Comparison of ENCODE assay signal across 17 cellular contexts in genomic region chr4:48130100-48130499, GRCh38. TPM values are rescaled to one million over a fixed set of nuclear protein-coding genes. Genes with fewer than 3 reads are reported as not detected.
DNase-seq lines count a peak whose midpoint lies in the region; ATAC-seq and TF ChIP-seq lines count a peak whose summit lies in the region.
"Had no signal": no experiment of that assay in that cellular context is flagged by ENCODE, and none has a peak within 500 bp of the region (broad histone marks: within the 10 kb centered on the region; RNA-seq: fewer than 3 reads in every experiment).

No MANE protein-coding gene starts in this region.

- H3K79me2 ChIP-seq in SK-N-SH (ENCODE audit: insufficient read depth) = no peaks in the 10 kb centered on the region
- H3K79me2 ChIP-seq in mesendoderm (ENCODE audit: control insufficient read depth, insufficient read depth, low read length) = no peaks in the 10 kb centered on the region

- H2BK5ac ChIP-seq in mesendoderm (ENCODE audit: low read length) = no peak overlapping the region

- TF ChIP-seq CTCF in VCaP (conservative IDR thresholded peaks at IDR 0.05) = no peak
- TF ChIP-seq CTCF in SK-N-SH (IDR thresholded peaks at IDR 0.05) = no peak

- no peak overlapping the region for H2AK5ac ChIP-seq in mesendoderm (ENCODE audit: low read length)

- H3K56ac ChIP-seq in mesendoderm (ENCODE audit: low read length) = no peak overlapping the region

- H2BK120ac ChIP-seq in mesendoderm (ENCODE audit: low read depth, low read length) = no peak overlapping the region

- no peaks in the 10 kb centered on the region for H3K79me1 ChIP-seq in mesendoderm (ENCODE audit: low read length)

- H3K9ac ChIP-seq in SK-N-SH (no peak overlapping the region), mesendoderm (ENCODE audit: low read length) (no peak overlapping the region)

- H3K27ac ChIP-seq in VCaP (peak overlapping the region; percentile 91), SK-N-SH (ENCODE audit: low read depth in 2 of 2, low read length in 1 of 2) (no peak overlapping the region), mesendoderm (ENCODE audit: low read depth, low read length) (no peak overlapping the region)

- H4K5ac ChIP-seq in mesendoderm (ENCODE audit: low read length) = no peak overlapping the region

- peaks cover 26% of the 10 kb centered on the region for H3F3A ChIP-seq in SK-N-SH (replicated peaks; ENCODE audit: insufficient read depth)

- H3K4me3 ChIP-seq in SK-N-SH (ENCODE audit: low read depth in 2 of 2, low read length in 1 of 2) = no peak overlapping the region
- no peak overlapping the region for H3K4me3 ChIP-seq in mesendoderm (ENCODE audit: low read length)
- H3K4me3 ChIP-seq: GM23338 had no signal

- H3K9me3 ChIP-seq in SK-N-SH = no peaks in the 10 kb centered on the region

- peaks cover 88% of the 10 kb centered on the region for H3K4me1 Mint-ChIP-seq in activated T-cell treated with anti-CD3 and anti-CD28 coated beads, Interleukin-2, amount 50 U/mL, for 4 hours (ENCODE audit: low read depth)

- DNase-seq in activated T-cell treated with anti-CD3 and anti-CD28 coated beads, Interleukin-2, amount 50 U/mL, for 4 hours = no peak
- DNase-seq in activated T-cell treated with anti-CD3 and anti-CD28 coated beads, Interleukin-2, amount 50 U/mL, for 1 hour = no peak
- DNase-seq in Right ventricle myocardium superior = no peak
- peak; percentile 23 for DNase-seq in renal cortical epithelial cell (ENCODE audit: low read depth)
- no peak for DNase-seq in SK-N-SH
- DNase-seq in mesendoderm = no peak
- DNase-seq in iPS-NIHi7 (ENCODE audit: extremely low spot score) = no peak
- DNase-seq: cerebellar nuclear complex, GDM1, KG1, NCI-H1105, NCI-H2171, NCI-H774 had no signal

- TF ChIP-seq EP300 in SK-N-SH (IDR thresholded peaks at IDR 0.05; ENCODE audit: borderline replicate concordance in 1 of 2, low read depth in 1 of 2, low read length in 1 of 2) = no peak

- no peaks in the 10 kb centered on the region for H3K27me3 ChIP-seq in SK-N-SH (ENCODE audit: insufficient read depth)
- no peaks in the 10 kb centered on the region for H3K27me3 ChIP-seq in mesendoderm (ENCODE audit: insufficient read depth, low read length, poor library complexity)

- H3K4me3 Mint-ChIP-seq in activated T-cell treated with anti-CD3 and anti-CD28 coated beads, Interleukin-2, amount 50 U/mL, for 4 hours = peak overlapping the region; percentile 75
- H3K4me3 Mint-ChIP-seq: GM23338 had no signal

- intact Hi-C loops in Right ventricle myocardium superior (cut with DNase I) = no loop called here

- no peak for TF ChIP-seq RAD21 in SK-N-SH (IDR thresholded peaks at IDR 0.05; ENCODE audit: low read length)

- no peaks in the 10 kb centered on the region for H3K9me2 ChIP-seq in SK-N-SH

- WGBS in SK-N-SH (ENCODE audit: low lambda C conversion rate) = 97% methylated on average over 7 of the region's 7 CpGs
- WGBS in mesendoderm (ENCODE audit: extremely low coverage, insufficient coverage, low lambda C conversion rate) = no CpG with 5 or more reads among the region's 7 CpGs

- POLR2A ChIA-PET in SK-N-SH (lab: Yijun Ruan, JAX) = no interaction called here

- CTCF ChIA-PET in SK-N-SH (lab: Yijun Ruan, JAX) = interaction anchor here (1.2 kb wide), 1 partner anchor 416 kb away, joined by 5 read pairs; no protein-coding TSS in a partner anchor

- no peak overlapping the region for H3K4ac ChIP-seq in mesendoderm (ENCODE audit: low read depth, low read length)

- no peaks in the 10 kb centered on the region for H3K9me3 Mint-ChIP-seq in activated T-cell treated with anti-CD3 and anti-CD28 coated beads, Interleukin-2, amount 50 U/mL, for 4 hours

- H3K27me3 Mint-ChIP-seq in activated T-cell treated with anti-CD3 and anti-CD28 coated beads, Interleukin-2, amount 50 U/mL, for 4 hours (ENCODE audit: low read depth) = no peaks in the 10 kb centered on the region

- H2BK15ac ChIP-seq in mesendoderm (replicated peaks; ENCODE audit: low read depth) = no peak overlapping the region

- ATAC-seq in activated T-cell treated with anti-CD3 and anti-CD28 coated beads, Interleukin-2, amount 50 U/mL, for 4 hours = no peak
- peak; percentile 48 for ATAC-seq in Right ventricle myocardium superior (ENCODE audit: poor library complexity)
- ATAC-seq: GM23338 had no signal

- no peak overlapping the region for H2AFZ ChIP-seq in SK-N-SH (ENCODE audit: low read depth)
- H2AFZ ChIP-seq: GM23338 had no signal

- H3K36me3 ChIP-seq in SK-N-SH (replicated peaks in 1 of 2; ENCODE audit: control insufficient read depth in 1 of 2, insufficient read depth in 2 of 2, low read length in 1 of 2) = no peaks in the 10 kb centered on the region
- no peaks in the 10 kb centered on the region for H3K36me3 ChIP-seq in mesendoderm (ENCODE audit: control insufficient read depth, insufficient read depth, low read length)

- peaks cover 0 to 30% of the 10 kb centered on the region in 2 experiments; a peak in 2 of 4 replicates for H3K4me1 ChIP-seq in SK-N-SH (ENCODE audit: control insufficient read depth in 1 of 2, insufficient read depth in 2 of 2, low read depth in 1 of 2, low read length in 1 of 2)
- peaks cover 9% of the 10 kb centered on the region for H3K4me1 ChIP-seq in mesendoderm (ENCODE audit: control insufficient read depth, low read depth, low read length)

- H3K18ac ChIP-seq in mesendoderm (ENCODE audit: low read length) = no peak overlapping the region

- H3K4me2 ChIP-seq in SK-N-SH (no peak overlapping the region), mesendoderm (ENCODE audit: low read length) (no peak overlapping the region)
- H3K4me2 ChIP-seq: GM23338 had no signal

- H3K36me3 Mint-ChIP-seq in activated T-cell treated with anti-CD3 and anti-CD28 coated beads, Interleukin-2, amount 50 U/mL, for 4 hours (ENCODE audit: insufficient read depth) = no peaks in the 10 kb centered on the region

- no peak overlapping the region for H4K8ac ChIP-seq in mesendoderm (ENCODE audit: low read depth, low read length)

- no peak overlapping the region for H3K23ac ChIP-seq in mesendoderm (ENCODE audit: low read length)

- H4K20me1 ChIP-seq in SK-N-SH (ENCODE audit: insufficient read depth) = no peaks in the 10 kb centered on the region

TF ChIP-seq in SK-N-SH, 30 proteins besides CTCF, POLR2A, EP300 and RAD21:
- TF ChIP-seq USF1 (IDR thresholded peaks at IDR 0.05; ENCODE audit: borderline replicate concordance, low read depth) = no peak
- TF ChIP-seq CHD2 (IDR thresholded peaks at IDR 0.05; ENCODE audit: low read length, partially characterized antibody) = no peak
- TF ChIP-seq MEF2A (IDR thresholded peaks at IDR 0.05; ENCODE audit: borderline replicate concordance, low read depth) = no peak
- no peak for TF ChIP-seq POLR2AphosphoS5 (IDR thresholded peaks at IDR 0.05; ENCODE audit: low read depth, low read length)
- TF ChIP-seq SIN3A (IDR thresholded peaks at IDR 0.05; ENCODE audit: borderline replicate concordance, low read depth, low read length) = no peak
- no peak for TF ChIP-seq FOSL2 (IDR thresholded peaks at IDR 0.05; ENCODE audit: borderline replicate concordance, low read depth)
- no peak for TF ChIP-seq NRF1 (IDR thresholded peaks at IDR 0.05; ENCODE audit: low read depth, low read length)
- no peak for TF ChIP-seq GATA2 (CRISPR knock-in tag; IDR thresholded peaks at IDR 0.05)
- TF ChIP-seq TCF12 (IDR thresholded peaks at IDR 0.05) = no peak
- no peak for TF ChIP-seq RXRA (IDR thresholded peaks at IDR 0.05; ENCODE audit: borderline replicate concordance, low read depth)
- no peak for TF ChIP-seq YY1 (IDR thresholded peaks at IDR 0.05; ENCODE audit: low read depth)
- no peak for TF ChIP-seq EZH2phosphoT487 (IDR thresholded peaks at IDR 0.05; ENCODE audit: borderline replicate concordance, low read depth)
- TF ChIP-seq, protein P1, sequence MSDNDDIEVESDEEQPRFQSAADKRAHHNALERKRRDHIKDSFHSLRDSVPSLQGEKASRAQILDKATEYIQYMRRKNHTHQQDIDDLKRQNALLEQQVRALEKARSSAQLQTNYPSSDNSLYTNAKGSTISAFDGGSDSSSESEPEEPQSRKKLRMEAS (IDR thresholded peaks at IDR 0.05; ENCODE audit: low read depth) = no peak
- TF ChIP-seq ELF1 (IDR thresholded peaks at IDR 0.05) = no peak
- no peak for TF ChIP-seq RCOR1 (IDR thresholded peaks at IDR 0.05; ENCODE audit: low read length)
- TF ChIP-seq GABPA (IDR thresholded peaks at IDR 0.05; ENCODE audit: low read depth) = no peak
- TF ChIP-seq TEAD4 (IDR thresholded peaks at IDR 0.05; ENCODE audit: borderline replicate concordance, insufficient read depth) = no peak

RNA-seq across cellular contexts. Expression of gene TXK, which starts 4.0 kb away (rescaled TPM):
- total RNA-seq in activated T-cell treated with anti-CD3 and anti-CD28 coated beads, Interleukin-2, amount 50 U/mL, for 4 hours = 1 to 10 TPM; 2.4 to 5.9 (median 4.8) TPM
- total RNA-seq in Right ventricle myocardium superior (0.43 TPM), renal cortical epithelial cell (2.6 and 4.7 TPM in 2 replicates)
- 0.60 and 0.61 TPM in 2 replicates for polyA plus RNA-seq in SK-N-SH (2012; rRNA removed)
- 0.66 and 0.72 TPM in 2 replicates for polyA plus RNA-seq in SK-N-SH (2012; cell fraction: cytosol; rRNA removed)
- polyA plus RNA-seq in SK-N-SH (2012; cell fraction: nucleus; rRNA removed) = 0.93 and 1.4 TPM in 2 replicates
- 0.06 TPM for polyA plus RNA-seq in mesendoderm (2013, experiment 1 of 2)
- polyA plus RNA-seq in mesendoderm (2013, experiment 2 of 2) = 0.07 TPM
- polyA plus RNA-seq: AG04450, neural cell had no signal
